Comparison of ENCODE assay signal across 6 cellular contexts in genomic region chr2:14506955-14507354, GRCh38.
A peak's percentile ranks its signal among the peaks of the same experiment; 100 is the strongest.
DNase-seq lines count a peak whose midpoint lies in the region.

No MANE protein-coding gene starts in this region.

- DNase-seq in ELF-1 (ENCODE audit: low read depth, low spot score) (peak; percentile 0), NCI-H146 treated with DMSO at 0.1 percent for 48 hours (lab: John Stamatoyannopoulos, UW; ENCODE audit: unreplicated experiment) (peak; percentile 18), NCI-H2081 treated with DMSO at 0.1 percent for 48 hours (lab: John Stamatoyannopoulos, UW) (peak; percentile 3), NCI-H2171 treated with DMSO at 0.1 percent for 48 hours (lab: John Stamatoyannopoulos, UW) (peak; percentile 11), NCI-H82 (lab: John Stamatoyannopoulos, UW) (peak; percentile 12), RPMI7951 (ENCODE audit: low read depth) (peak; percentile 68)

Comparison
In these comparisons a context has a peak if more than half of its experiments do, and no peak if none do; other contexts are left out.
1. Peak in every context shown above with its lines: DNase-seq.
2. DNase-seq: peak in every context shown above with its lines; median percentile 68 in RPMI7951; 18 in NCI-H146 treated with DMSO at 0.1 percent for 48 hours; 12 in NCI-H82; 11 in NCI-H2171 treated with DMSO at 0.1 percent for 48 hours; 3 in NCI-H2081 treated with DMSO at 0.1 percent for 48 hours; 0 in ELF-1.